In the genomic region with DNA sequence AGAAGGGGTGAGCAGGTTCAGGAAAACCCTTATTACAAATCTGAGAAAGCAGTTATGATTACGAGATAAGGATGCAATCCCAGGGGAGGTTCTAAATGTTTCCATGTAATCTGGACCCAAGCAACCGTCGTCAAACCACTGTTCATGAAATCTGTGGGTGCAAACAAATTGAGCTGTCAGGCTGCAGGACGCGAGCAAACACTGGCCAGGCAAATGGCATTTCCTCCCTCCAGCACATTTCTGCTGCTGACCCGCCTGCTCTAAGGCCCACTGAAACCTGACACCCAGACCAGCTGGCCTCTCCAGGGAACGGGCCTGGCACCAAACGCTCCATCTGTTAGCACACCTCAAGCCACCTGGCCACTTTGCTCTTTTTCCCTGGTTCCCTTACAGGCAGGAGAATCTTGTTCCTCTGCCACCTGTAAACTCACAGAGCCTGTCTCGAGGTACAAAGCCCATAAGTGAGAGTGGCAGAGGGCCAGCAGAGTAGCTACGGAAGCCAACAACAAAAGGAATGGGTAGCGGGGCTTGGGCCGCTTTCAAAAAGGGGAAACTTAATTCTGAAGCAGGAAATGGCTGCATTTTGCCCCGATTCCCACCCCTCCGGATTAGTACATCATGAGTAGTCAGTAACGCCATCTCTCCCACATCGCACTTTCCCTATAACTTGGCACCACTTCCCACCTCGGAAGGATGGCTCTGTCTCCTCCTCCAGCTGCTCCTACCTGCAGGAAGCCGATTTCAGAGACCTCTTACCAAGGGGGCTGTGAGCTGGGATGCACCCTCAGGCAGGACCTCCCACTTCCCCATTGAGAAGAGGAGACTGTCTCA, we compare ENCODE assay signal across 1 cellular context.
TF ChIP-seq lines count a peak whose summit lies in the region.

No MANE protein-coding gene starts in this region.

TF ChIP-seq in HepG2, 621 proteins besides CTCF, POLR2A, EP300 and RAD21 (continued from another document and continues in another):
- TF ChIP-seq TFDP2 (CRISPR knock-in tag; IDR thresholded peaks at IDR 0.05), result peak; percentile 48; the same call in 1 of the 2 replicates
- TF ChIP-seq, protein P1, sequence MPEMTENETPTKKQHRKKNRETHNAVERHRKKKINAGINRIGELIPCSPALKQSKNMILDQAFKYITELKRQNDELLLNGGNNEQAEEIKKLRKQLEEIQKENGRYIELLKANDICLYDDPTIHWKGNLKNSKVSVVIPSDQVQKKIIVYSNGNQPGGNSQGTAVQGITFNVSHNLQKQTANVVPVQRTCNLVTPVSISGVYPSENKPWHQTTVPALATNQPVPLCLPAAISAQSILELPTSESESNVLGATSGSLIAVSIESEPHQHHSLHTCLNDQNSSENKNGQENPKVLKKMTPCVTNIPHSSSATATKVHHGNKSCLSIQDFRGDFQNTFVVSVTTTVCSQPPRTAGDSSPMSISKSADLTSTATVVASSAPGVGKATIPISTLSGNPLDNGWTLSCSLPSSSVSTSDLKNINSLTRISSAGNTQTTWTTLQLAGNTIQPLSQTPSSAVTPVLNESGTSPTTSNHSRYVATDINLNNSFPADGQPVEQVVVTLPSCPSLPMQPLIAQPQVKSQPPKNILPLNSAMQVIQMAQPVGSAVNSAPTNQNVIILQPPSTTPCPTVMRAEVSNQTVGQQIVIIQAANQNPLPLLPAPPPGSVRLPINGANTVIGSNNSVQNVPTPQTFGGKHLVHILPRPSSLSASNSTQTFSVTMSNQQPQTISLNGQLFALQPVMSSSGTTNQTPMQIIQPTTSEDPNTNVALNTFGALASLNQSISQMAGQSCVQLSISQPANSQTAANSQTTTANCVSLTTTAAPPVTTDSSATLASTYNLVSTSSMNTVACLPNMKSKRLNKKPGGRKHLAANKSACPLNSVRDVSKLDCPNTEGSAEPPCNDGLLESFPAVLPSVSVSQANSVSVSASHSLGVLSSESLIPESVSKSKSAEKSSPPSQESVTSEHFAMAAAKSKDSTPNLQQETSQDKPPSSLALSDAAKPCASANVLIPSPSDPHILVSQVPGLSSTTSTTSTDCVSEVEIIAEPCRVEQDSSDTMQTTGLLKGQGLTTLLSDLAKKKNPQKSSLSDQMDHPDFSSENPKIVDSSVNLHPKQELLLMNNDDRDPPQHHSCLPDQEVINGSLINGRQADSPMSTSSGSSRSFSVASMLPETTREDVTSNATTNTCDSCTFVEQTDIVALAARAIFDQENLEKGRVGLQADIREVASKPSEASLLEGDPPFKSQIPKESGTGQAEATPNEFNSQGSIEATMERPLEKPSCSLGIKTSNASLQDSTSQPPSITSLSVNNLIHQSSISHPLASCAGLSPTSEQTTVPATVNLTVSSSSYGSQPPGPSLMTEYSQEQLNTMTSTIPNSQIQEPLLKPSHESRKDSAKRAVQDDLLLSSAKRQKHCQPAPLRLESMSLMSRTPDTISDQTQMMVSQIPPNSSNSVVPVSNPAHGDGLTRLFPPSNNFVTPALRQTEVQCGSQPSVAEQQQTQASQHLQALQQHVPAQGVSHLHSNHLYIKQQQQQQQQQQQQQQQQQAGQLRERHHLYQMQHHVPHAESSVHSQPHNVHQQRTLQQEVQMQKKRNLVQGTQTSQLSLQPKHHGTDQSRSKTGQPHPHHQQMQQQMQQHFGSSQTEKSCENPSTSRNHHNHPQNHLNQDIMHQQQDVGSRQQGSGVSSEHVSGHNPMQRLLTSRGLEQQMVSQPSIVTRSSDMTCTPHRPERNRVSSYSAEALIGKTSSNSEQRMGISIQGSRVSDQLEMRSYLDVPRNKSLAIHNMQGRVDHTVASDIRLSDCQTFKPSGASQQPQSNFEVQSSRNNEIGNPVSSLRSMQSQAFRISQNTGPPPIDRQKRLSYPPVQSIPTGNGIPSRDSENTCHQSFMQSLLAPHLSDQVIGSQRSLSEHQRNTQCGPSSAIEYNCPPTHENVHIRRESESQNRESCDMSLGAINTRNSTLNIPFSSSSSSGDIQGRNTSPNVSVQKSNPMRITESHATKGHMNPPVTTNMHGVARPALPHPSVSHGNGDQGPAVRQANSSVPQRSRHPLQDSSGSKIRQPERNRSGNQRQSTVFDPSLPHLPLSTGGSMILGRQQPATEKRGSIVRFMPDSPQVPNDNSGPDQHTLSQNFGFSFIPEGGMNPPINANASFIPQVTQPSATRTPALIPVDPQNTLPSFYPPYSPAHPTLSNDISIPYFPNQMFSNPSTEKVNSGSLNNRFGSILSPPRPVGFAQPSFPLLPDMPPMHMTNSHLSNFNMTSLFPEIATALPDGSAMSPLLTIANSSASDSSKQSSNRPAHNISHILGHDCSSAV (CRISPR knock-in tag; IDR thresholded peaks at IDR 0.05; ENCODE audit: borderline replicate concordance), result no peak
- no peak for TF ChIP-seq MLLT10 (CRISPR knock-in tag; IDR thresholded peaks at IDR 0.05)
- no peak for TF ChIP-seq ZFP1 (CRISPR knock-in tag; IDR thresholded peaks at IDR 0.05)
- TF ChIP-seq TBX2 (CRISPR knock-in tag; IDR thresholded peaks at IDR 0.05; ENCODE audit: borderline replicate concordance), result peak; percentile 48; the same call in 1 of the 2 replicates
- TF ChIP-seq PHF21A (CRISPR knock-in tag; IDR thresholded peaks at IDR 0.05), result peak; percentile 71; the same call in 1 of the 2 replicates
- TF ChIP-seq, protein P2, sequence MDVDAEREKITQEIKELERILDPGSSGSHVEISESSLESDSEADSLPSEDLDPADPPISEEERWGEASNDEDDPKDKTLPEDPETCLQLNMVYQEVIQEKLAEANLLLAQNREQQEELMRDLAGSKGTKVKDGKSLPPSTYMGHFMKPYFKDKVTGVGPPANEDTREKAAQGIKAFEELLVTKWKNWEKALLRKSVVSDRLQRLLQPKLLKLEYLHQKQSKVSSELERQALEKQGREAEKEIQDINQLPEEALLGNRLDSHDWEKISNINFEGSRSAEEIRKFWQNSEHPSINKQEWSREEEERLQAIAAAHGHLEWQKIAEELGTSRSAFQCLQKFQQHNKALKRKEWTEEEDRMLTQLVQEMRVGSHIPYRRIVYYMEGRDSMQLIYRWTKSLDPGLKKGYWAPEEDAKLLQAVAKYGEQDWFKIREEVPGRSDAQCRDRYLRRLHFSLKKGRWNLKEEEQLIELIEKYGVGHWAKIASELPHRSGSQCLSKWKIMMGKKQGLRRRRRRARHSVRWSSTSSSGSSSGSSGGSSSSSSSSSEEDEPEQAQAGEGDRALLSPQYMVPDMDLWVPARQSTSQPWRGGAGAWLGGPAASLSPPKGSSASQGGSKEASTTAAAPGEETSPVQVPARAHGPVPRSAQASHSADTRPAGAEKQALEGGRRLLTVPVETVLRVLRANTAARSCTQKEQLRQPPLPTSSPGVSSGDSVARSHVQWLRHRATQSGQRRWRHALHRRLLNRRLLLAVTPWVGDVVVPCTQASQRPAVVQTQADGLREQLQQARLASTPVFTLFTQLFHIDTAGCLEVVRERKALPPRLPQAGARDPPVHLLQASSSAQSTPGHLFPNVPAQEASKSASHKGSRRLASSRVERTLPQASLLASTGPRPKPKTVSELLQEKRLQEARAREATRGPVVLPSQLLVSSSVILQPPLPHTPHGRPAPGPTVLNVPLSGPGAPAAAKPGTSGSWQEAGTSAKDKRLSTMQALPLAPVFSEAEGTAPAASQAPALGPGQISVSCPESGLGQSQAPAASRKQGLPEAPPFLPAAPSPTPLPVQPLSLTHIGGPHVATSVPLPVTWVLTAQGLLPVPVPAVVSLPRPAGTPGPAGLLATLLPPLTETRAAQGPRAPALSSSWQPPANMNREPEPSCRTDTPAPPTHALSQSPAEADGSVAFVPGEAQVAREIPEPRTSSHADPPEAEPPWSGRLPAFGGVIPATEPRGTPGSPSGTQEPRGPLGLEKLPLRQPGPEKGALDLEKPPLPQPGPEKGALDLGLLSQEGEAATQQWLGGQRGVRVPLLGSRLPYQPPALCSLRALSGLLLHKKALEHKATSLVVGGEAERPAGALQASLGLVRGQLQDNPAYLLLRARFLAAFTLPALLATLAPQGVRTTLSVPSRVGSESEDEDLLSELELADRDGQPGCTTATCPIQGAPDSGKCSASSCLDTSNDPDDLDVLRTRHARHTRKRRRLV (CRISPR knock-in tag; IDR thresholded peaks at IDR 0.05), result no peak
- 0 out of 2 replicates have a peak, but pooled peaks have one; percentile 46 for TF ChIP-seq TARDBP (CRISPR knock-in tag; IDR thresholded peaks at IDR 0.05)
- TF ChIP-seq ZNF292 (CRISPR knock-in tag; IDR thresholded peaks at IDR 0.05; ENCODE audit: borderline replicate concordance, low read depth), result peak; percentile 97
- no peak for TF ChIP-seq YY1 (IDR thresholded peaks at IDR 0.05; ENCODE audit: insufficient read depth, insufficient replicate concordance, low read depth, low read length)
- no peak for TF ChIP-seq ARHGAP35 (CRISPR knock-in tag; IDR thresholded peaks at IDR 0.05; ENCODE audit: borderline replicate concordance)
- peak; percentile 59; the same call in 1 of the 2 replicates for TF ChIP-seq ZNF644 (CRISPR knock-in tag; IDR thresholded peaks at IDR 0.05; ENCODE audit: low read depth)
- TF ChIP-seq SATB2 (CRISPR knock-in tag; IDR thresholded peaks at IDR 0.05), result no peak
- peak; percentile 59; the same call in 1 of the 2 replicates for TF ChIP-seq ZMYM4 (CRISPR knock-in tag; IDR thresholded peaks at IDR 0.05)
- peak; percentile 48; the same call in 1 of the 2 replicates for TF ChIP-seq KDM5B (CRISPR knock-in tag; IDR thresholded peaks at IDR 0.05; ENCODE audit: borderline replicate concordance)
- TF ChIP-seq ZNF432 (CRISPR knock-in tag; IDR thresholded peaks at IDR 0.05; ENCODE audit: borderline replicate concordance), result no peak
- TF ChIP-seq ZNF552 (CRISPR knock-in tag; IDR thresholded peaks at IDR 0.05; ENCODE audit: borderline replicate concordance), result 0 out of 2 replicates have a peak, but pooled peaks have one; percentile 25
- TF ChIP-seq, protein P3, sequence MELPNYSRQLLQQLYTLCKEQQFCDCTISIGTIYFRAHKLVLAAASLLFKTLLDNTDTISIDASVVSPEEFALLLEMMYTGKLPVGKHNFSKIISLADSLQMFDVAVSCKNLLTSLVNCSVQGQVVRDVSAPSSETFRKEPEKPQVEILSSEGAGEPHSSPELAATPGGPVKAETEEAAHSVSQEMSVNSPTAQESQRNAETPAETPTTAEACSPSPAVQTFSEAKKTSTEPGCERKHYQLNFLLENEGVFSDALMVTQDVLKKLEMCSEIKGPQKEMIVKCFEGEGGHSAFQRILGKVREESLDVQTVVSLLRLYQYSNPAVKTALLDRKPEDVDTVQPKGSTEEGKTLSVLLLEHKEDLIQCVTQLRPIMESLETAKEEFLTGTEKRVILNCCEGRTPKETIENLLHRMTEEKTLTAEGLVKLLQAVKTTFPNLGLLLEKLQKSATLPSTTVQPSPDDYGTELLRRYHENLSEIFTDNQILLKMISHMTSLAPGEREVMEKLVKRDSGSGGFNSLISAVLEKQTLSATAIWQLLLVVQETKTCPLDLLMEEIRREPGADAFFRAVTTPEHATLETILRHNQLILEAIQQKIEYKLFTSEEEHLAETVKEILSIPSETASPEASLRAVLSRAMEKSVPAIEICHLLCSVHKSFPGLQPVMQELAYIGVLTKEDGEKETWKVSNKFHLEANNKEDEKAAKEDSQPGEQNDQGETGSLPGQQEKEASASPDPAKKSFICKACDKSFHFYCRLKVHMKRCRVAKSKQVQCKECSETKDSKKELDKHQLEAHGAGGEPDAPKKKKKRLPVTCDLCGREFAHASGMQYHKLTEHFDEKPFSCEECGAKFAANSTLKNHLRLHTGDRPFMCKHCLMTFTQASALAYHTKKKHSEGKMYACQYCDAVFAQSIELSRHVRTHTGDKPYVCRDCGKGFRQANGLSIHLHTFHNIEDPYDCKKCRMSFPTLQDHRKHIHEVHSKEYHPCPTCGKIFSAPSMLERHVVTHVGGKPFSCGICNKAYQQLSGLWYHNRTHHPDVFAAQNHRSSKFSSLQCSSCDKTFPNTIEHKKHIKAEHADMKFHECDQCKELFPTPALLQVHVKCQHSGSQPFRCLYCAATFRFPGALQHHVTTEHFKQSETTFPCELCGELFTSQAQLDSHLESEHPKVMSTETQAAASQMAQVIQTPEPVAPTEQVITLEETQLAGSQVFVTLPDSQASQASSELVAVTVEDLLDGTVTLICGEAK (IDR thresholded peaks at IDR 0.05), result no peak
- TF ChIP-seq, protein P3 (CRISPR knock-in tag; IDR thresholded peaks at IDR 0.05), result no peak
- TF ChIP-seq KAT8 (CRISPR knock-in tag; IDR thresholded peaks at IDR 0.05), result peak; percentile 39; the same call in 1 of the 2 replicates
- 0 out of 2 replicates have a peak, but pooled peaks have one; percentile 28 for TF ChIP-seq ZNF891 (CRISPR knock-in tag; IDR thresholded peaks at IDR 0.05)
- TF ChIP-seq ZNF607 (CRISPR knock-in tag; IDR thresholded peaks at IDR 0.05; ENCODE audit: borderline replicate concordance), result 0 out of 2 replicates have a peak, but pooled peaks have one; percentile 58
- no peak for TF ChIP-seq ZNF883 (CRISPR knock-in tag; IDR thresholded peaks at IDR 0.05; ENCODE audit: not compliant biosample characterization)
- 0 out of 2 replicates have a peak, but pooled peaks have one; percentile 46 for TF ChIP-seq ZNF691 (CRISPR knock-in tag; IDR thresholded peaks at IDR 0.05; ENCODE audit: borderline replicate concordance, low read depth)
